In genomic region chr7:100586266-100587025, GRCh38 we compare ENCODE assay signal across 8 cellular contexts. TPM values are rescaled to one million over a fixed set of nuclear protein-coding genes. Genes with fewer than 3 reads are reported as not detected.
A peak's percentile ranks its signal among the peaks of the same experiment; 100 is the strongest.
DNase-seq lines count a peak whose midpoint lies in the region; FAIRE-seq and TF ChIP-seq lines count a peak whose summit lies in the region.

A gene with protein sequence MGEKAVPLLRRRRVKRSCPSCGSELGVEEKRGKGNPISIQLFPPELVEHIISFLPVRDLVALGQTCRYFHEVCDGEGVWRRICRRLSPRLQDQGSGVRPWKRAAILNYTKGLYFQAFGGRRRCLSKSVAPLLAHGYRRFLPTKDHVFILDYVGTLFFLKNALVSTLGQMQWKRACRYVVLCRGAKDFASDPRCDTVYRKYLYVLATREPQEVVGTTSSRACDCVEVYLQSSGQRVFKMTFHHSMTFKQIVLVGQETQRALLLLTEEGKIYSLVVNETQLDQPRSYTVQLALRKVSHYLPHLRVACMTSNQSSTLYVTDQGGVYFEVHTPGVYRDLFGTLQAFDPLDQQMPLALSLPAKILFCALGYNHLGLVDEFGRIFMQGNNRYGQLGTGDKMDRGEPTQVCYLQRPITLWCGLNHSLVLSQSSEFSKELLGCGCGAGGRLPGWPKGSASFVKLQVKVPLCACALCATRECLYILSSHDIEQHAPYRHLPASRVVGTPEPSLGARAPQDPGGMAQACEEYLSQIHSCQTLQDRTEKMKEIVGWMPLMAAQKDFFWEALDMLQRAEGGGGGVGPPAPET (plus strand): TSS chr7:100586328. CDS start chr7:100586626, 298 bp downstream.

- intact Hi-C loops in activated naive CD4-positive, alpha-beta T cell treated with anti-CD3 and anti-CD28 coated beads for 36 hours (cut with micrococcal nuclease): loop anchor here (1.0 kb wide), 10 partner anchors 18 to 157 kb away; partner anchors contain the start of genes AGFG2, MEPCE, MOSPD3 and TSC22D4

- peak within 1 kb of the TSS; percentile 97 for H3K27ac Mint-ChIP-seq in activated naive CD4-positive, alpha-beta T cell treated with anti-CD3 and anti-CD28 coated beads for 36 hours

- peak; percentile 100 for DNase-seq in GM04503 (ENCODE audit: low read depth)
- DNase-seq in HFF-Myc (ENCODE audit: extremely low read depth, low read depth): peak; percentile 99
- DNase-seq in MV-4-11 (lab: John Stamatoyannopoulos, UW): peak; percentile 100
- DNase-seq in SJSA1 (ENCODE audit: low read depth in 1 of 2, low spot score in 2 of 2): peak; percentile 100
- DNase-seq in activated naive CD4-positive, alpha-beta T cell treated with anti-CD3 and anti-CD28 coated beads for 36 hours: peak; percentile 100
- peak; percentile 98 to 100 for DNase-seq in frontal cortex (ENCODE audit: low spot score in 2 of 2)
- peak; percentile 100 for DNase-seq in stromal cell of bone marrow (ENCODE audit: low read depth)

- no peaks in the 10 kb centered on the region for H3K27me3 ChIP-seq in SJSA1 (replicated peaks)
- H3K27me3 ChIP-seq in neuron (ENCODE audit: insufficient read depth, low read length): no peaks in the 10 kb centered on the region

- no peaks in the 10 kb centered on the region for H3K9me3 Mint-ChIP-seq in activated naive CD4-positive, alpha-beta T cell treated with anti-CD3 and anti-CD28 coated beads for 36 hours

- FAIRE-seq in frontal cortex (lab: Jason Lieb, UNC): peak; percentile 99

- H3K4me1 ChIP-seq in SJSA1 (replicated peaks) (peaks cover 10% of the 10 kb centered on the region), neuron (ENCODE audit: insufficient read depth, low read length) (peaks cover 26% of the 10 kb centered on the region)

- no peak for TF ChIP-seq CTCF in HFF-Myc (IDR thresholded peaks at IDR 0.05; ENCODE audit: low read depth, low read length, missing control alignments)

- H3K9me3 ChIP-seq in SJSA1 (replicated peaks): no peaks in the 10 kb centered on the region
- no peaks in the 10 kb centered on the region for H3K9me3 ChIP-seq in neuron (ENCODE audit: low read length)

- H3K4me3 ChIP-seq in HFF-Myc (replicated peaks; ENCODE audit: low read depth, low read length): peak within 1 kb of the TSS; percentile 90
- peak within 1 kb of the TSS; percentile 83 for H3K4me3 ChIP-seq in SJSA1
- H3K4me3 ChIP-seq in neuron (ENCODE audit: low read length): peak within 1 kb of the TSS; percentile 94

- H3K36me3 ChIP-seq in SJSA1: peaks cover 26% of the 10 kb centered on the region
- H3K36me3 ChIP-seq in neuron (ENCODE audit: insufficient read depth, low read length): peaks cover 15% of the 10 kb centered on the region

- peak within 1 kb of the TSS; percentile 89 for H3K4me3 Mint-ChIP-seq in activated naive CD4-positive, alpha-beta T cell treated with anti-CD3 and anti-CD28 coated beads for 36 hours

- H3K27me3 Mint-ChIP-seq in activated naive CD4-positive, alpha-beta T cell treated with anti-CD3 and anti-CD28 coated beads for 36 hours (ENCODE audit: low read depth): peaks cover 7% of the 10 kb centered on the region

- peaks cover 27% of the 10 kb centered on the region for H3K4me1 Mint-ChIP-seq in activated naive CD4-positive, alpha-beta T cell treated with anti-CD3 and anti-CD28 coated beads for 36 hours (ENCODE audit: low read depth)

- peaks cover 1% of the 10 kb centered on the region for H3K36me3 Mint-ChIP-seq in activated naive CD4-positive, alpha-beta T cell treated with anti-CD3 and anti-CD28 coated beads for 36 hours (ENCODE audit: low read depth)

- peak within 1 kb of the TSS; percentile 74 for H3K27ac ChIP-seq in SJSA1

- H2AFZ ChIP-seq in neuron (ENCODE audit: low read depth, low read length): peak within 1 kb of the TSS; percentile 2

- CTCF ChIA-PET in activated naive CD4-positive, alpha-beta T cell treated with anti-CD3 and anti-CD28 coated beads for 36 hours (lab: Charles Lee): interaction anchor here (0.6 to 4.6 kb wide), 14 partner anchors 19 to 119 kb away, joined by 3 to 30 read pairs (median 4); partner anchors contain the start of genes GIGYF1 and POP7

RNA-seq across cellular contexts. Expression of the gene that starts here (rescaled TPM):
- total RNA-seq in SJSA1 (2014; rRNA removed; shearing (Covaris generic)): 0.13 TPM in 1 of 2 replicates, not detected in the other
- total RNA-seq in activated naive CD4-positive, alpha-beta T cell treated with anti-CD3 and anti-CD28 coated beads for 36 hours: 1 to 10 TPM; 1.5 to 2.6 TPM
- total RNA-seq in frontal cortex: 0.41 TPM

Comparison
In these comparisons a context has a peak if more than half of its experiments do, and no peak if none do; other contexts are left out.
1. Peak in every context shown above with its lines: DNase-seq, H3K4me3 ChIP-seq and H3K27ac ChIP-seq.
2. Peak in DNase-seq, H3K4me3 ChIP-seq and H3K27ac ChIP-seq in SJSA1; RNA of the gene not detected or under 1 TPM.
3. Peak in DNase-seq in frontal cortex; RNA of the gene not detected or under 1 TPM.